Comparison of ENCODE assay signal across 9 cellular contexts in the genomic region with DNA sequence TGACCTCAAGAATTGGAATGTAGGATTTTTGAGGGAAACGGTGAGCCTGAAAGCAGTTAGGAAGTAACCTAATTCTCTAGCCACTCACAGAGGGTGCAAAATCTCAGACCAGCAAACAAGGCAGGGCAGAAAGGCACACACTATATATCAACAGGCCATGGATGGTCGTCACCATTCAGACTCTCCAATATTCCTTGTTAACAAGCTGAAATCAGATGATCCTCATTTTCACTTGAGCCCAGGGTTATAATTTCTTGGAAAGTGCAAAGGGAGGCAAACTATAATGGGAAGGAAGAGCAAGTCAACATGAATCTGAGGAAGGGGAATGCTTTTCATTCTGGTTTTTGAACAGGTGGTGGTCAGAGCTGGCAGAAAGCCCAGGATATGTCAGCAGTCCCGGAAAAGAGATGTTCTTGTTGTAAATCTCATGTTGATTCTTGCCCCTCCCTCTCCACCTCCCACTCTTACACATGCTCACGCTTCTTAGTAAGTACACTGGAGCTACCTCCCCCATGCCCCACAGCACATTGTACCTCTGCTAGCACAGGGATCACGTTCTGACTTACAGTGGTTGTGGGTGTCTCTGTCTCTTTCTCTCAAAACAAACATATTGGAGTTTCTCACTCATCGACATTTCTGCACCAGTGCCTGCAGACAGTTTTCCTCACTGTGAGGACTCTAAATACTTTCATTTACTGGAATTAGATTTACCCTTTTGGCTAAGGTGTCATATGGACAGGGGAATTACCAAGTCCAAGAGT.
DNase-seq lines count a peak whose midpoint lies in the region; ATAC-seq, FAIRE-seq and TF ChIP-seq lines count a peak whose summit lies in the region.
"Had no signal": no experiment of that assay in that cellular context is flagged by ENCODE, and none has a peak within 500 bp of the region (broad histone marks: within the 10 kb centered on the region; RNA-seq: fewer than 3 reads in every experiment).

No MANE protein-coding gene starts in this region.

- no peaks in the 10 kb centered on the region for H3K36me3 ChIP-seq in pancreas

- ATAC-seq in GM21515 (IDR thresholded peaks at IDR 0.05; ENCODE audit: unreplicated experiment) (peak; percentile 61), pancreas (peak in 3 of 4 donors; percentile 61 to 75 (median 65))

- in situ Hi-C loops in KBM-7 (cut with MboI; ENCODE audit: low pct_unique_long_range_greater_than_20kb, low sequenced_read_pairs) (no loop called here), astrocyte of the spinal cord (cut with HindIII; ENCODE audit: low sequenced_read_pairs) (no loop called here)

- H3K4me1 ChIP-seq in pancreas, result peaks cover 0 to 17% (median 0%) of the 10 kb centered on the region in 3 donors

- WGBS in pancreas, 2 donors, result 54% methylated on average over 6 of the region's 6 CpGs

- intact Hi-C loops in pancreas (cut with DNase I), result no loop called here

- H3K4me3 ChIP-seq in astrocyte of the spinal cord (ENCODE audit: low read depth, low read length) (no peak overlapping the region), pancreas (no peak overlapping the region)

- peak; percentile 38 for FAIRE-seq in RCC 7860 (lab: Jason Lieb, UNC)
- no peak for FAIRE-seq in pancreas (lab: Jason Lieb, UNC)
- no peak for FAIRE-seq in frontal cortex (lab: Jason Lieb, UNC)
- FAIRE-seq: endothelial cell of umbilical vein had no signal

- TF ChIP-seq CTCF in astrocyte of the spinal cord (IDR thresholded peaks at IDR 0.05; ENCODE audit: low read depth, low read length), result no peak
- no peak for TF ChIP-seq CTCF in pancreas (IDR thresholded peaks at IDR 0.05)

- H3K27me3 ChIP-seq in pancreas, result no peaks in the 10 kb centered on the region

- no peak overlapping the region for H3K27ac ChIP-seq in pancreas

- DNase-seq in DMS153 (lab: John Stamatoyannopoulos, UW), result peak; percentile 89
- DNase-seq in KBM-7, result peak; percentile 95
- peak; percentile 58 for DNase-seq in RCC 7860 (ENCODE audit: low spot score)
- peak; percentile 61 for DNase-seq in astrocyte of the spinal cord (ENCODE audit: low read depth, low spot score)
- DNase-seq in pancreas, result no peak
- no peak for DNase-seq in SIG-M5 (lab: John Stamatoyannopoulos, UW)
- DNase-seq in frontal cortex (ENCODE audit: low spot score in 2 of 2), result no peak

- no peaks in the 10 kb centered on the region for H3K9me3 ChIP-seq in pancreas

Comparison
In these comparisons a context has a peak if more than half of its experiments do, and no peak if none do; other contexts are left out.
1. DNase-seq: peak in DMS153 (single experiment), KBM-7 (single experiment), RCC 7860 (single experiment) and astrocyte of the spinal cord (single experiment); none in pancreas (0 of 6), SIG-M5 (single experiment) and frontal cortex (0 of 2).